8 cellular contexts compared by ENCODE assay signal in genomic region chr3:143972155-143972494, GRCh38. TPM values are rescaled to one million over a fixed set of nuclear protein-coding genes. Genes with fewer than 3 reads are reported as not detected.
DNase-seq lines count a peak whose midpoint lies in the region; ATAC-seq and TF ChIP-seq lines count a peak whose summit lies in the region.

No MANE protein-coding gene starts in this region.

- peak in 1 of 2 donors; percentile 21 for ATAC-seq in natural killer cell treated with Interleukin-12 subunit alpha and Interleukin-12 subunit beta and Interleukin-15 and Interleukin-18, amount 100 ng/mL, for 72 hours
- no peak for ATAC-seq in GM18511 (IDR thresholded peaks at IDR 0.05; ENCODE audit: unreplicated experiment)

- POLR2A ChIA-PET in CD8-positive, alpha-beta memory T cell (lab: Charles Lee) = interaction anchor here (0.6 to 1.7 kb wide), 11 partner anchors 13 to 1394 kb away, joined by 3 to 10 read pairs (median 4); partner anchors contain the start of genes ATR, SLC9A9, TRPC1 and U2SURP
- POLR2A ChIA-PET in OCI-LY7 (lab: Charles Lee) = interaction anchor here (0.6 to 3.5 kb wide), 22 partner anchors 8 to 1638 kb away, joined by 3 to 25 read pairs (median 5); partner anchors contain the start of genes SLC9A9 and U2SURP

- no peaks in the 10 kb centered on the region for H3K36me3 ChIP-seq in CD8-positive, alpha-beta memory T cell (ENCODE audit: insufficient read depth, low read length)
- no peaks in the 10 kb centered on the region for H3K36me3 ChIP-seq in OCI-LY7 (ENCODE audit: insufficient read depth, low read length)

- CTCF ChIA-PET in CD8-positive, alpha-beta memory T cell (lab: Charles Lee) = interaction anchor here (0.9 to 2.6 kb wide), 14 partner anchors 9 to 852 kb away, joined by 3 to 12 read pairs (median 4); partner anchors contain the start of gene SLC9A9
- CTCF ChIA-PET in OCI-LY7 (lab: Charles Lee; ENCODE audit: unreplicated experiment) = interaction anchor here (0.6 to 0.9 kb wide), 2 partner anchors 87 to 1093 kb away, joined by 3 read pairs; no protein-coding TSS in a partner anchor

- H3K9me2 ChIP-seq in OCI-LY7 (ENCODE audit: insufficient read depth, low read length) = no peaks in the 10 kb centered on the region

- no peak for DNase-seq in CD8-positive, alpha-beta memory T cell
- DNase-seq in OCI-LY7 (ENCODE audit: low spot score) (no peak), endothelial cell (ENCODE audit: low spot score) (peak; percentile 66), HPDE6-E6E7 (ENCODE audit: extremely low spot score) (no peak), NCI-H510A treated with DMSO at 0.1 percent for 48 hours (lab: John Stamatoyannopoulos, UW) (no peak), amniotic stem cell (lab: John Stamatoyannopoulos, UW) (no peak)
- DNase-seq in natural killer cell treated with Interleukin-12 subunit alpha and Interleukin-12 subunit beta and Interleukin-15 and Interleukin-18, amount 100 ng/mL, for 72 hours (ENCODE audit: low spot score) = no peak

- intact Hi-C loops in OCI-LY7 (cut with micrococcal nuclease; ENCODE audit: unreplicated experiment) = loop anchor here (2.0 to 10.0 kb wide), 4 partner anchors 57 to 1947 kb away; partner anchors contain the start of genes PLS1 and SLC9A9

- H3K79me2 ChIP-seq in OCI-LY7 (ENCODE audit: insufficient read depth, low read depth, low read length) = peaks cover 44% of the 10 kb centered on the region

- H3K27me3 ChIP-seq in CD8-positive, alpha-beta memory T cell (ENCODE audit: insufficient read depth, low read length, poor library complexity, severe bottlenecking) = no peaks in the 10 kb centered on the region

- peak overlapping the region; percentile 87; the same call in 1 of the 2 replicates for H2AFZ ChIP-seq in OCI-LY7 (ENCODE audit: low read length)

- no peaks in the 10 kb centered on the region for H3K9me3 Mint-ChIP-seq in CD8-positive, alpha-beta memory T cell
- H3K9me3 Mint-ChIP-seq in endothelial cell (ENCODE audit: unreplicated experiment) = no peaks in the 10 kb centered on the region
- H3K9me3 Mint-ChIP-seq in natural killer cell treated with Interleukin-12 subunit alpha and Interleukin-12 subunit beta and Interleukin-15 and Interleukin-18, amount 100 ng/mL, for 72 hours = no peaks in the 10 kb centered on the region

- H3K4me2 ChIP-seq in OCI-LY7 (ENCODE audit: low read length) = peak overlapping the region; percentile 90

- H3K4me1 ChIP-seq in CD8-positive, alpha-beta memory T cell (ENCODE audit: insufficient read depth, low read length) = peaks cover 41% of the 10 kb centered on the region
- H3K4me1 ChIP-seq in OCI-LY7 (ENCODE audit: insufficient read depth, low read length, poor library complexity, severe bottlenecking) = peaks cover 26% of the 10 kb centered on the region

- H4K20me1 ChIP-seq in OCI-LY7 (ENCODE audit: insufficient read depth, low read length) = peaks cover 33% of the 10 kb centered on the region

- H3K27me3 Mint-ChIP-seq in CD8-positive, alpha-beta memory T cell = peaks cover 2 to 21% of the 10 kb centered on the region in 2 donors
- peaks cover 13% of the 10 kb centered on the region for H3K27me3 Mint-ChIP-seq in endothelial cell (ENCODE audit: unreplicated experiment)
- peaks cover 0 to 5% of the 10 kb centered on the region in 2 donors for H3K27me3 Mint-ChIP-seq in natural killer cell treated with Interleukin-12 subunit alpha and Interleukin-12 subunit beta and Interleukin-15 and Interleukin-18, amount 100 ng/mL, for 72 hours

- peak overlapping the region; percentile 81 for H3K27ac ChIP-seq in CD8-positive, alpha-beta memory T cell (ENCODE audit: low read depth, low read length)
- H3K27ac ChIP-seq in OCI-LY7 (ENCODE audit: low read depth, low read length, poor library complexity, severe bottlenecking) = peak overlapping the region; percentile 94

- H3K4me3 ChIP-seq in CD8-positive, alpha-beta memory T cell (ENCODE audit: low read length) = peak overlapping the region; percentile 69
- H3K4me3 ChIP-seq in OCI-LY7 (ENCODE audit: low read depth, low read length, poor library complexity, severe bottlenecking) = peak overlapping the region; percentile 89

- peaks cover 33 to 42% (median 41%) of the 10 kb centered on the region in 3 donors for H3K4me1 Mint-ChIP-seq in CD8-positive, alpha-beta memory T cell
- H3K4me1 Mint-ChIP-seq in endothelial cell (ENCODE audit: unreplicated experiment) = peaks cover 18% of the 10 kb centered on the region
- peaks cover 21 to 27% of the 10 kb centered on the region in 2 donors for H3K4me1 Mint-ChIP-seq in natural killer cell treated with Interleukin-12 subunit alpha and Interleukin-12 subunit beta and Interleukin-15 and Interleukin-18, amount 100 ng/mL, for 72 hours (ENCODE audit: low read depth in 2 of 2)

- no peak for TF ChIP-seq CTCF in OCI-LY7 (conservative IDR thresholded peaks at IDR 0.05; ENCODE audit: low read length)
- no peak for TF ChIP-seq CTCF in endothelial cell (IDR thresholded peaks at IDR 0.05; ENCODE audit: unreplicated experiment)

- H3K9me3 ChIP-seq in CD8-positive, alpha-beta memory T cell (ENCODE audit: low read length) = no peaks in the 10 kb centered on the region
- no peaks in the 10 kb centered on the region for H3K9me3 ChIP-seq in OCI-LY7 (ENCODE audit: low read length)

- H3K4me3 Mint-ChIP-seq in CD8-positive, alpha-beta memory T cell = peak overlapping the region; percentile 87 to 100 (median 97)
- H3K4me3 Mint-ChIP-seq in endothelial cell (ENCODE audit: unreplicated experiment) = peak overlapping the region; percentile 97
- H3K4me3 Mint-ChIP-seq in natural killer cell treated with Interleukin-12 subunit alpha and Interleukin-12 subunit beta and Interleukin-15 and Interleukin-18, amount 100 ng/mL, for 72 hours = peak overlapping the region; percentile 95

- peak overlapping the region; percentile 47 to 99 (median 98) for H3K27ac Mint-ChIP-seq in CD8-positive, alpha-beta memory T cell
- no peak overlapping the region for H3K27ac Mint-ChIP-seq in endothelial cell (ENCODE audit: unreplicated experiment)
- H3K27ac Mint-ChIP-seq in natural killer cell treated with Interleukin-12 subunit alpha and Interleukin-12 subunit beta and Interleukin-15 and Interleukin-18, amount 100 ng/mL, for 72 hours = peak overlapping the region; percentile 86 to 93

- BruUV-seq in OCI-LY7 (replicated peaks; lab: Mats Ljungman, UMichigan) = no TSS peak

- peaks cover 0 to 21% (median 0%) of the 10 kb centered on the region in 3 donors for H3K36me3 Mint-ChIP-seq in CD8-positive, alpha-beta memory T cell
- peaks cover 5% of the 10 kb centered on the region for H3K36me3 Mint-ChIP-seq in endothelial cell (ENCODE audit: low read depth, unreplicated experiment)
- H3K36me3 Mint-ChIP-seq in natural killer cell treated with Interleukin-12 subunit alpha and Interleukin-12 subunit beta and Interleukin-15 and Interleukin-18, amount 100 ng/mL, for 72 hours = peaks cover 6% of the 10 kb centered on the region

RNA-seq across cellular contexts. Expression of gene DIPK2A, which starts 0.5 kb away (rescaled TPM):
- 10 to 100 TPM in 1 of 2 experiments, 1 to 10 TPM in 1; 8.1 to 10.7 TPM for total RNA-seq in CD8-positive, alpha-beta memory T cell
- polyA plus RNA-seq in CD8-positive, alpha-beta memory T cell = 9.0 TPM
- 39.6 and 58.3 TPM in 2 replicates for total RNA-seq in OCI-LY7 (2014; rRNA removed; shearing (Covaris generic))
- total RNA-seq in OCI-LY7 (2022) (22.7 and 28.6 TPM in 2 replicates), endothelial cell (ENCODE audit: unreplicated experiment) (21.4 TPM)
- 10 to 100 TPM; 23.0 to 30.9 TPM for total RNA-seq in natural killer cell treated with Interleukin-12 subunit alpha and Interleukin-12 subunit beta and Interleukin-15 and Interleukin-18, amount 100 ng/mL, for 72 hours
